In the genomic region with DNA sequence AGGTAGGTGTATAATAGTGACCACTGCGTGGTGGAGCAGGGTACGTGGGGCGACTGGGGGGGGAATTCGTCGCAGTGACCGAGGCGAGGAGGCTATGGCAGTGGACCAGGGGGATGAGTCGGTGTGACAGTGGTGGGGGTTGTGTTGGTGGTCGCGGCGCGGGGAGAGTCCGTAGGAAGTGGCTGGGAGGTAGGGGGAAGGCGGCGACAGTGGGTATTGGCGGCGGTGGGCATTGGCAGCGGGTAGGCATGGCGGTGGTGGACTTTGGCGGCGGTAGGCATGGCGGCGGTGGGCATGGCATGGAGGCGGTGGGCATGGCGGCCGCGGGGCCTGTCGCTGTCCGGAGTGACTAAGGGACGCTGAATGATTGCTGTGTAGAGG, we compare ENCODE assay signal across 8 cellular contexts. TPM values are rescaled to one million over a fixed set of nuclear protein-coding genes. Genes with fewer than 3 reads are reported as not detected.
A peak's percentile ranks its signal among the peaks of the same experiment; 100 is the strongest.
DNase-seq lines count a peak whose midpoint lies in the region; ATAC-seq, FAIRE-seq and TF ChIP-seq lines count a peak whose summit lies in the region.

No MANE protein-coding gene starts in this region.

- TF ChIP-seq CTCF in GM12864 (IDR thresholded peaks at IDR 0.05; ENCODE audit: low read depth, low read length, missing control alignments) (no peak), WTC11 (IDR thresholded peaks at IDR 0.05) (no peak), mucosa of descending colon (IDR thresholded peaks at IDR 0.05) (no peak), type B pancreatic cell (conservative IDR thresholded peaks at IDR 0.05) (no peak), D721Med (IDR thresholded peaks at IDR 0.05; ENCODE audit: insufficient read depth, missing control alignments) (no peak)

- CTCF ChIA-PET in WTC11 (lab: Charles Lee) = interaction anchor here (0.6 to 1.2 kb wide), 4 partner anchors 99 to 600 kb away, joined by 3 to 4 read pairs (median 3); no protein-coding TSS in a partner anchor

- peaks cover 17% of the 10 kb centered on the region for H3K9me3 ChIP-seq in mucosa of descending colon

- no peak for FAIRE-seq in D721Med (lab: Jason Lieb, UNC)

- H3K27me3 Mint-ChIP-seq in WTC11 (ENCODE audit: low read depth) (peaks cover 2% of the 10 kb centered on the region), type B pancreatic cell (no peaks in the 10 kb centered on the region)
- H3K27me3 Mint-ChIP-seq in dendritic cell treated with granulocyte-macrophage colony-stimulating factor and Interleukin-4, amounts not matched to agents 40 ng/mL and 50 ng/mL, for 4 days = peaks cover 23% of the 10 kb centered on the region

- H3K27ac Mint-ChIP-seq in WTC11 = peak overlapping the region; percentile 97
- peak overlapping the region; percentile 85 for H3K27ac Mint-ChIP-seq in dendritic cell treated with granulocyte-macrophage colony-stimulating factor and Interleukin-4, amounts not matched to agents 40 ng/mL and 50 ng/mL, for 4 days
- peak overlapping the region; percentile 96 for H3K27ac Mint-ChIP-seq in type B pancreatic cell

- intact Hi-C loops in dendritic cell treated with granulocyte-macrophage colony-stimulating factor and Interleukin-4, amounts not matched to agents 40 ng/mL and 50 ng/mL, for 4 days (cut with micrococcal nuclease) = loop anchor here (10.0 kb wide), 1 partner anchor 479 kb away; the partner anchor contains the start of gene UBE3A
- intact Hi-C loops in mucosa of descending colon (cut with DNase I, micrococcal nuclease) = no loop called here

- H3K4me3 ChIP-seq in GM12864 (ENCODE audit: low read depth, low read length) = peak overlapping the region; percentile 74
- peak overlapping the region; percentile 39 for H3K4me3 ChIP-seq in mucosa of descending colon

- H3K4me1 Mint-ChIP-seq in WTC11 = peaks cover 48% of the 10 kb centered on the region
- no peaks in the 10 kb centered on the region for H3K4me1 Mint-ChIP-seq in dendritic cell treated with granulocyte-macrophage colony-stimulating factor and Interleukin-4, amounts not matched to agents 40 ng/mL and 50 ng/mL, for 4 days (ENCODE audit: low read depth)
- H3K4me1 Mint-ChIP-seq in type B pancreatic cell (ENCODE audit: unreplicated experiment) = no peaks in the 10 kb centered on the region

- DNase-seq in GM12864 (ENCODE audit: low read depth) (no peak), WTC11 (ENCODE audit: low spot score) (no peak), mucosa of descending colon (peak; percentile 15 to 56 (median 48)), type B pancreatic cell (ENCODE audit: extremely low spot score, unreplicated experiment) (no peak), D721Med (ENCODE audit: insufficient read length, low spot score) (no peak), GOT3 (lab: John Stamatoyannopoulos, UW) (no peak)

- POLR2A ChIA-PET in WTC11 (lab: Charles Lee) = interaction anchor here (0.6 to 2.1 kb wide), 12 partner anchors 12 to 259 kb away, joined by 3 to 13 read pairs (median 4); no protein-coding TSS in a partner anchor

- no peaks in the 10 kb centered on the region for H3K4me1 ChIP-seq in mucosa of descending colon (ENCODE audit: low read depth)

- H3K36me3 Mint-ChIP-seq in WTC11 = peaks cover 52% of the 10 kb centered on the region
- peaks cover 16% of the 10 kb centered on the region for H3K36me3 Mint-ChIP-seq in dendritic cell treated with granulocyte-macrophage colony-stimulating factor and Interleukin-4, amounts not matched to agents 40 ng/mL and 50 ng/mL, for 4 days (ENCODE audit: low read depth)
- no peaks in the 10 kb centered on the region for H3K36me3 Mint-ChIP-seq in type B pancreatic cell

- peak overlapping the region; percentile 89 for H3K4me3 Mint-ChIP-seq in WTC11
- H3K4me3 Mint-ChIP-seq in dendritic cell treated with granulocyte-macrophage colony-stimulating factor and Interleukin-4, amounts not matched to agents 40 ng/mL and 50 ng/mL, for 4 days = peak overlapping the region; percentile 78
- H3K4me3 Mint-ChIP-seq in type B pancreatic cell = peak overlapping the region; percentile 93

- peaks cover 15% of the 10 kb centered on the region; the same call in 1 of the 2 replicates for H3K9me3 Mint-ChIP-seq in WTC11
- H3K9me3 Mint-ChIP-seq in dendritic cell treated with granulocyte-macrophage colony-stimulating factor and Interleukin-4, amounts not matched to agents 40 ng/mL and 50 ng/mL, for 4 days = peaks cover 27% of the 10 kb centered on the region
- H3K9me3 Mint-ChIP-seq in type B pancreatic cell = no peaks in the 10 kb centered on the region

- ATAC-seq in WTC11 (no peak), mucosa of descending colon (peak; percentile 26), GM18907 (IDR thresholded peaks at IDR 0.05; ENCODE audit: unreplicated experiment) (no peak)

- no peaks in the 10 kb centered on the region for H3K36me3 ChIP-seq in mucosa of descending colon (ENCODE audit: low read depth)

TF ChIP-seq in WTC11, 78 proteins besides CTCF, POLR2A, EP300 and RAD21 (continues in another document):
- TF ChIP-seq GABPB1 (CRISPR knock-in tag; IDR thresholded peaks at IDR 0.05) (no peak), RELA (CRISPR knock-in tag; IDR thresholded peaks at IDR 0.05; ENCODE audit: borderline replicate concordance) (no peak), E2F5 (CRISPR knock-in tag; IDR thresholded peaks at IDR 0.05) (no peak), ATF6 (CRISPR knock-in tag; IDR thresholded peaks at IDR 0.05) (0 out of 2 replicates have a peak, but pooled peaks have one; percentile 11), JAZF1 (CRISPR knock-in tag; IDR thresholded peaks at IDR 0.05) (no peak), EMX1 (CRISPR knock-in tag; IDR thresholded peaks at IDR 0.05) (0 out of 2 replicates have a peak, but pooled peaks have one; percentile 31), E2F4 (CRISPR knock-in tag; IDR thresholded peaks at IDR 0.05; ENCODE audit: borderline replicate concordance, low read depth) (0 out of 2 replicates have a peak, but pooled peaks have one; percentile 28), NFE2L1 (CRISPR knock-in tag; IDR thresholded peaks at IDR 0.05) (peak; percentile 57; the same call in 1 of the 2 replicates), FOXJ3 (CRISPR knock-in tag; IDR thresholded peaks at IDR 0.05; ENCODE audit: borderline replicate concordance) (no peak), CREM (CRISPR knock-in tag; IDR thresholded peaks at IDR 0.05) (no peak), FOXP1 (CRISPR knock-in tag; IDR thresholded peaks at IDR 0.05; ENCODE audit: borderline replicate concordance) (peak; percentile 56; the same call in 1 of the 2 replicates)
- TF ChIP-seq, protein P1, sequence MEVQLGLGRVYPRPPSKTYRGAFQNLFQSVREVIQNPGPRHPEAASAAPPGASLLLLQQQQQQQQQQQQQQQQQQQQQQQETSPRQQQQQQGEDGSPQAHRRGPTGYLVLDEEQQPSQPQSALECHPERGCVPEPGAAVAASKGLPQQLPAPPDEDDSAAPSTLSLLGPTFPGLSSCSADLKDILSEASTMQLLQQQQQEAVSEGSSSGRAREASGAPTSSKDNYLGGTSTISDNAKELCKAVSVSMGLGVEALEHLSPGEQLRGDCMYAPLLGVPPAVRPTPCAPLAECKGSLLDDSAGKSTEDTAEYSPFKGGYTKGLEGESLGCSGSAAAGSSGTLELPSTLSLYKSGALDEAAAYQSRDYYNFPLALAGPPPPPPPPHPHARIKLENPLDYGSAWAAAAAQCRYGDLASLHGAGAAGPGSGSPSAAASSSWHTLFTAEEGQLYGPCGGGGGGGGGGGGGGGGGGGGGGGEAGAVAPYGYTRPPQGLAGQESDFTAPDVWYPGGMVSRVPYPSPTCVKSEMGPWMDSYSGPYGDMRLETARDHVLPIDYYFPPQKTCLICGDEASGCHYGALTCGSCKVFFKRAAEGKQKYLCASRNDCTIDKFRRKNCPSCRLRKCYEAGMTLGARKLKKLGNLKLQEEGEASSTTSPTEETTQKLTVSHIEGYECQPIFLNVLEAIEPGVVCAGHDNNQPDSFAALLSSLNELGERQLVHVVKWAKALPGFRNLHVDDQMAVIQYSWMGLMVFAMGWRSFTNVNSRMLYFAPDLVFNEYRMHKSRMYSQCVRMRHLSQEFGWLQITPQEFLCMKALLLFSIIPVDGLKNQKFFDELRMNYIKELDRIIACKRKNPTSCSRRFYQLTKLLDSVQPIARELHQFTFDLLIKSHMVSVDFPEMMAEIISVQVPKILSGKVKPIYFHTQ (CRISPR knock-in tag; IDR thresholded peaks at IDR 0.05) = no peak

RNA-seq across cellular contexts. Expression of gene SNRPN, which starts 0.8 kb away (rescaled TPM):
- total RNA-seq in WTC11 (2021) (800 to 879 TPM (median 874 TPM) in 3 replicates), mucosa of descending colon (10 to 100 TPM; 17.6 to 85.5 (median 18.7) TPM), type B pancreatic cell (ENCODE audit: low replicate concordance) (91.8 and 106 TPM in 2 replicates)

RNA-seq across cellular contexts. Expression of gene SNURF, which starts 0.8 kb away (rescaled TPM):
- 50.8 to 77.2 TPM (median 66.8 TPM) in 3 replicates for total RNA-seq in WTC11 (2021)
- 10 to 100 TPM in 1 of 3 donors, 1 to 10 TPM in 1, under 1 TPM in 1; 0.55 to 15.8 (median 3.9) TPM for total RNA-seq in mucosa of descending colon
- 16.7 and 20.2 TPM in 2 replicates for total RNA-seq in type B pancreatic cell (ENCODE audit: low replicate concordance)

Comparison
In these comparisons a context has a peak if more than half of its experiments do, and no peak if none do; other contexts are left out.
1. DNase-seq: peak in mucosa of descending colon (3 of 3); none in GM12864 (single experiment), WTC11 (single experiment), type B pancreatic cell (single experiment), D721Med (single experiment) and GOT3 (single experiment).
2. Peak in every context shown above with its lines, with median percentiles within 50 percentile points of each other: H3K27ac Mint-ChIP-seq and H3K4me3 Mint-ChIP-seq.